In genomic region chr2:178195390-178196166, GRCh38 we compare ENCODE assay signal across 8 cellular contexts. TPM values are rescaled to one million over a fixed set of nuclear protein-coding genes. Genes with fewer than 3 reads are reported as not detected.
DNase-seq lines count a peak whose midpoint lies in the region; ATAC-seq, FAIRE-seq and TF ChIP-seq lines count a peak whose summit lies in the region.

No MANE protein-coding gene starts in this region.

- POLR2A ChIA-PET in OCI-LY7 (lab: Charles Lee), result interaction anchor here (0.6 to 0.7 kb wide), 2 partner anchors 233 to 1597 kb away, joined by 4 to 7 read pairs; no protein-coding TSS in a partner anchor

- ATAC-seq in pancreas, result no peak
- no peak for ATAC-seq in GM19324 (IDR thresholded peaks at IDR 0.05; ENCODE audit: low FRiP score, unreplicated experiment)

- BruUV-seq in OCI-LY7 (replicated peaks; lab: Mats Ljungman, UMichigan), result no TSS peak

- H3K4me1 ChIP-seq in OCI-LY7 (ENCODE audit: insufficient read depth, low read length, poor library complexity, severe bottlenecking) (peaks cover 9% of the 10 kb centered on the region), pancreas (peaks cover 0 to 6% (median 0%) of the 10 kb centered on the region in 3 donors)

- H3K4me2 ChIP-seq in OCI-LY7 (ENCODE audit: low read length), result peak overlapping the region; percentile 65

- H3K27me3 ChIP-seq in pancreas, result no peaks in the 10 kb centered on the region

- 15 to 17% methylated on average over 14 of the region's 14 CpGs for WGBS in pancreas, 2 donors

- intact Hi-C loops in OCI-LY7 (cut with micrococcal nuclease; ENCODE audit: unreplicated experiment), result no loop called here
- intact Hi-C loops in pancreas (cut with DNase I), result no loop called here

- FAIRE-seq in pancreas (lab: Jason Lieb, UNC), result no peak

- H3K9me3 ChIP-seq in OCI-LY7 (ENCODE audit: low read length) (no peaks in the 10 kb centered on the region), pancreas (no peaks in the 10 kb centered on the region)

- no peak for DNase-seq in GM12865 (ENCODE audit: low read depth)
- no peak for DNase-seq in OCI-LY7 (ENCODE audit: low spot score)
- no peak for DNase-seq in epithelial cell of esophagus (ENCODE audit: low read depth)
- DNase-seq in pancreas, result no peak
- DNase-seq in C1 segment of cervical spinal cord (lab: John Stamatoyannopoulos, UW), result no peak
- DNase-seq in NOMO-1 treated with DMSO at 0.1 percent for 48 hours (lab: John Stamatoyannopoulos, UW; ENCODE audit: unreplicated experiment), result no peak
- DNase-seq in HK-2 (ENCODE audit: unreplicated experiment), result no peak

- H3K27ac ChIP-seq in OCI-LY7 (ENCODE audit: low read depth, low read length, poor library complexity, severe bottlenecking), result no peak overlapping the region
- peak overlapping the region in 1 of 4 donors; percentile 89 for H3K27ac ChIP-seq in pancreas

- CTCF ChIA-PET in OCI-LY7 (lab: Charles Lee; ENCODE audit: unreplicated experiment), result no interaction called here

- H3K79me2 ChIP-seq in OCI-LY7 (ENCODE audit: insufficient read depth, low read depth, low read length), result no peaks in the 10 kb centered on the region

- H3K36me3 ChIP-seq in OCI-LY7 (ENCODE audit: insufficient read depth, low read length) (no peaks in the 10 kb centered on the region), pancreas (no peaks in the 10 kb centered on the region)

- H2AFZ ChIP-seq in OCI-LY7 (ENCODE audit: low read length), result no peak overlapping the region; the same call in 1 of the 2 replicates

- peak overlapping the region; percentile 53 for H3K4me3 ChIP-seq in GM12865 (ENCODE audit: low read depth, low read length)
- peak overlapping the region; percentile 63 for H3K4me3 ChIP-seq in OCI-LY7 (ENCODE audit: low read depth, low read length, poor library complexity, severe bottlenecking)
- peak overlapping the region; percentile 74 for H3K4me3 ChIP-seq in epithelial cell of esophagus (ENCODE audit: low read length)
- H3K4me3 ChIP-seq in pancreas, result peak overlapping the region; percentile 55 to 97 (median 76)

- TF ChIP-seq CTCF in GM12865 (IDR thresholded peaks at IDR 0.05; ENCODE audit: insufficient read depth, low read depth, low read length, missing control alignments), result no peak
- no peak for TF ChIP-seq CTCF in OCI-LY7 (conservative IDR thresholded peaks at IDR 0.05; ENCODE audit: low read length)
- no peak for TF ChIP-seq CTCF in epithelial cell of esophagus (IDR thresholded peaks at IDR 0.05; ENCODE audit: insufficient read depth, low read depth, low read length, missing control alignments)
- no peak for TF ChIP-seq CTCF in pancreas (IDR thresholded peaks at IDR 0.05)

- H3K9me2 ChIP-seq in OCI-LY7 (ENCODE audit: insufficient read depth, low read length), result no peaks in the 10 kb centered on the region

- no peaks in the 10 kb centered on the region for H4K20me1 ChIP-seq in OCI-LY7 (ENCODE audit: insufficient read depth, low read length)

RNA-seq across cellular contexts. Expression of gene OSBPL6, which starts 1.3 kb away (rescaled TPM):
- total RNA-seq in OCI-LY7 (2014; rRNA removed; shearing (Covaris generic)), result not detected in 2 replicates
- not detected in 2 replicates for total RNA-seq in OCI-LY7 (2022)
- 1 to 10 TPM in 2 of 6 donors, under 1 TPM in 4; 0.58 to 1.2 (median 0.79) TPM for total RNA-seq in pancreas
- 1 to 10 TPM in 1 of 2 donors, under 1 TPM in 1; 0.30 to 1.4 TPM for polyA plus RNA-seq in pancreas
